25 cellular contexts compared by ENCODE assay signal in the genomic region with DNA sequence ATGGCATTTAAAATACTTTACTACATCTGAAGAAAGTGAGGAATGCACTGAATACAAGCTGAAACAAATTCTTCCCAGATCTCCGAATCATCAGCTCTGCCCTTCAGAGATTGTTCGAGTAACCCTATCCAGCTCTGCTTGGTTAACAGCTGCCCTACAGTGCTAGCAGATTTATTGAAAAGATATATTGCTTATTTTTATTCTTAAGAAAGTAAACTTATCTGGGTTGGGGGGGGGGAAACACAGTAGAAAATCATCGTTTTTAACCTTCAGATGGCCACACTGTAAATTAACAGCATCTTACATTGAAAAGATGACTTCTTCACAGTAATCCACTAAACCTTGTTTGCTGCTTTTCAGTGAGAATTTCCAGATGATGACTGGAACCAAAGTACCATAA.
DNase-seq lines count a peak whose midpoint lies in the region; ATAC-seq, FAIRE-seq and TF ChIP-seq lines count a peak whose summit lies in the region.
"Had no signal": no experiment of that assay in that cellular context is flagged by ENCODE, and none has a peak within 500 bp of the region (broad histone marks: within the 10 kb centered on the region; RNA-seq: fewer than 3 reads in every experiment).

No MANE protein-coding gene starts in this region.

- no peaks in the 10 kb centered on the region for H3K9me3 Mint-ChIP-seq in nephron progenitor cell
- H3K9me3 Mint-ChIP-seq: activated naive CD8-positive, alpha-beta T cell treated with anti-CD3 and anti-CD28 coated beads for 36 hours; activated T-helper 1 cell treated with anti-CD3 and anti-CD28 coated beads, Interleukin-12 subunit alpha, Interleukin-12 subunit beta, Interleukin-2, Interleukin-4 antibody, amounts not matched to agents 30 ng/mL and 10 ng/mL and 1 ng/mL, durations not matched to agents 14 hours and 24 hours and 36 hours; WTC11 had no signal

- H3K27me3 Mint-ChIP-seq in nephron progenitor cell (ENCODE audit: low read depth, poor library complexity) = no peaks in the 10 kb centered on the region
- H3K27me3 Mint-ChIP-seq: activated naive CD8-positive, alpha-beta T cell treated with anti-CD3 and anti-CD28 coated beads for 36 hours had no signal

- peaks cover 24% of the 10 kb centered on the region for H3K4me1 ChIP-seq in adipocyte (ENCODE audit: control insufficient read depth, insufficient read depth, low read length)
- peaks cover 0 to 22% of the 10 kb centered on the region in 2 donors for H3K4me1 ChIP-seq in right atrium auricular region
- peaks cover 17 to 26% of the 10 kb centered on the region in 2 donors for H3K4me1 ChIP-seq in gastrocnemius medialis
- H3K4me1 ChIP-seq: breast epithelium, uterus had no signal

- no peak for ATAC-seq in gastrocnemius medialis
- ATAC-seq: esophagus mucosa, right lobe of liver, WTC11 had no signal

- DNase-seq in H54 (ENCODE audit: insufficient read length, low spot score) = no peak
- DNase-seq in adipocyte (ENCODE audit: low read depth) = peak; percentile 58
- DNase-seq in right atrium auricular region (ENCODE audit: low spot score) = no peak
- no peak for DNase-seq in gastrocnemius medialis
- no peak for DNase-seq in nephron progenitor cell
- DNase-seq in HTR-8/SVneo (ENCODE audit: insufficient read length, low spot score) = no peak
- DNase-seq in stimulated activated CD8-positive, alpha-beta memory T cell treated with anti-CD3 and anti-CD28 coated beads, Interleukin-4, amount 100 ng/mL, for 48 hours = no peak
- DNase-seq: activated naive CD8-positive, alpha-beta T cell treated with anti-CD3 and anti-CD28 coated beads for 36 hours; BE2C; Calu3; HCEC 1CT; KG1; left cardiac atrium; NCI-H1092; NCI-H2107; NCI-H526; right lobe of liver; SIG-M5; stomach; T-helper 2 cell; uterus had no signal

- in situ Hi-C loops in gastrocnemius medialis (cut with MboI; ENCODE audit: low sequenced_read_pairs in 4 of 4) = no loop called here

- H3K4me3 Mint-ChIP-seq in nephron progenitor cell = no peak overlapping the region
- H3K4me3 Mint-ChIP-seq: activated naive CD8-positive, alpha-beta T cell treated with anti-CD3 and anti-CD28 coated beads for 36 hours; activated T-helper 1 cell treated with anti-CD3 and anti-CD28 coated beads, Interleukin-12 subunit alpha, Interleukin-12 subunit beta, Interleukin-2, Interleukin-4 antibody, amounts not matched to agents 30 ng/mL and 10 ng/mL and 1 ng/mL, durations not matched to agents 14 hours and 24 hours and 36 hours; WTC11 had no signal

- TF ChIP-seq CTCF in right atrium auricular region (IDR thresholded peaks at IDR 0.05) (no peak), gastrocnemius medialis (IDR thresholded peaks at IDR 0.05 in 4 of 5, conservative IDR thresholded peaks at IDR 0.05 in 1 of 5) (no peak), nephron progenitor cell (IDR thresholded peaks at IDR 0.05) (no peak)

- H3K36me3 ChIP-seq in adipocyte (ENCODE audit: control insufficient read depth, insufficient read depth, low read length, severe bottlenecking) (peaks cover 3% of the 10 kb centered on the region), right atrium auricular region (no peaks in the 10 kb centered on the region), gastrocnemius medialis (no peaks in the 10 kb centered on the region)
- H3K36me3 ChIP-seq: BE2C, breast epithelium, right lobe of liver, uterus had no signal

- H3K27ac Mint-ChIP-seq in nephron progenitor cell = no peak overlapping the region
- H3K27ac Mint-ChIP-seq: activated naive CD8-positive, alpha-beta T cell treated with anti-CD3 and anti-CD28 coated beads for 36 hours; activated T-helper 1 cell treated with anti-CD3 and anti-CD28 coated beads, Interleukin-12 subunit alpha, Interleukin-12 subunit beta, Interleukin-2, Interleukin-4 antibody, amounts not matched to agents 30 ng/mL and 10 ng/mL and 1 ng/mL, durations not matched to agents 14 hours and 24 hours and 36 hours; WTC11 had no signal

- H3K27ac ChIP-seq in right atrium auricular region (peak overlapping the region; percentile 6 to 39), gastrocnemius medialis (peak overlapping the region in 3 of 4 donors; percentile 2 to 15 (median 8))
- H3K27ac ChIP-seq: breast epithelium, right lobe of liver, uterus had no signal

- peak overlapping the region; percentile 56 for H3K9ac ChIP-seq in adipocyte (ENCODE audit: low read length)

- intact Hi-C loops in gastrocnemius medialis (cut with DNase I; ENCODE audit: low total_unique reads) = no loop called here

- no peaks in the 10 kb centered on the region for H3K27me3 ChIP-seq in adipocyte (replicated peaks; ENCODE audit: control insufficient read depth, insufficient read depth, low read length)
- H3K27me3 ChIP-seq in right atrium auricular region = no peaks in the 10 kb centered on the region
- no peaks in the 10 kb centered on the region for H3K27me3 ChIP-seq in gastrocnemius medialis
- H3K27me3 ChIP-seq: BE2C, breast epithelium, right lobe of liver, stomach, uterus had no signal

- H3K4me1 Mint-ChIP-seq in nephron progenitor cell = peaks cover 80% of the 10 kb centered on the region
- H3K4me1 Mint-ChIP-seq: activated naive CD8-positive, alpha-beta T cell treated with anti-CD3 and anti-CD28 coated beads for 36 hours had no signal

- TF ChIP-seq POLR2A in H54 (IDR thresholded peaks at IDR 0.05; ENCODE audit: low read depth, low read length) (no peak), gastrocnemius medialis (IDR thresholded peaks at IDR 0.05) (no peak)

- H3K36me3 Mint-ChIP-seq in nephron progenitor cell (ENCODE audit: low read depth) = no peaks in the 10 kb centered on the region
- H3K36me3 Mint-ChIP-seq: activated naive CD8-positive, alpha-beta T cell treated with anti-CD3 and anti-CD28 coated beads for 36 hours; WTC11 had no signal

- H3K9me3 ChIP-seq in adipocyte (ENCODE audit: control insufficient read depth, low read length) (no peaks in the 10 kb centered on the region), right atrium auricular region (no peaks in the 10 kb centered on the region), gastrocnemius medialis (no peaks in the 10 kb centered on the region)
- H3K9me3 ChIP-seq: BE2C, breast epithelium, right lobe of liver, stomach, uterus had no signal

- H3K4me3 ChIP-seq in adipocyte (ENCODE audit: low read length) (peak overlapping the region; percentile 52), right atrium auricular region (no peak overlapping the region), gastrocnemius medialis (no peak overlapping the region)
- H3K4me3 ChIP-seq: breast epithelium, right lobe of liver, stomach had no signal

- FAIRE-seq in H54 (lab: Jason Lieb, UNC) (peak; percentile 68), HTR-8/SVneo (lab: Jason Lieb, UNC) (no peak)
